Comparison of ENCODE assay signal across 5 cellular contexts in the genomic region with DNA sequence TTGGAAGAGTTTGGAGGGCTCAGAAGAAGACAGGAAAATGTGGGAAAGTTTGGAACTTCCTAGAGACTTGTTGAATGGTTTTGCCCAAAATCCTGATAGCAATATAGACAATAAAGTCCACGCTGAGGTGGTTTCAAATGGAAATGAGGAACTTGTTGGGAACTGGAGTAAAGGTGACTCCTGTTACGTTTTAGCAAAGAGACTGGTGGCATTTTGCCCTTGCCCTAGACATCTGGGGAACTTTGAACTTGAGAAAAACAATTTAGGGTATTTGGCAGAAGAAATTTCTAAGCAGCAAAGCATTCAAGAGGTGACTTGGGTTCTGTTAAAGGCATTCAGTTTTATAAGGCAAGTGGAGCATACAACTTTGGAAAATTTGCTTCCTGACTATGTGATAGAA. TPM values are rescaled to one million over a fixed set of nuclear protein-coding genes. Genes with fewer than 3 reads are reported as not detected.
"Had no signal": no experiment of that assay in that cellular context is flagged by ENCODE, and none has a peak within 500 bp of the region (broad histone marks: within the 10 kb centered on the region; RNA-seq: fewer than 3 reads in every experiment).

No MANE protein-coding gene starts in this region.

RNA-seq across cellular contexts. Expression of a gene that starts 18.5 kb away (rescaled TPM):
- total RNA-seq: activated naive CD8-positive, alpha-beta T cell treated with anti-CD3 and anti-CD28 coated beads for 36 hours; ascending aorta; body of pancreas; cardiac muscle cell; chondrocyte had no signal
- polyA plus RNA-seq: cardiac muscle cell had no signal
